23 cellular contexts compared by ENCODE assay signal in genomic region chr3:124877617-124878016, GRCh38. TPM values are rescaled to one million over a fixed set of nuclear protein-coding genes. Genes with fewer than 3 reads are reported as not detected.
DNase-seq lines count a peak whose midpoint lies in the region; ATAC-seq and TF ChIP-seq lines count a peak whose summit lies in the region.
"Had no signal": no experiment of that assay in that cellular context is flagged by ENCODE, and none has a peak within 500 bp of the region (broad histone marks: within the 10 kb centered on the region; RNA-seq: fewer than 3 reads in every experiment).

No MANE protein-coding gene starts in this region.

- POLR2A ChIA-PET in HCT116 (lab: Charles Lee) = interaction anchor here (1.4 kb wide), 1 partner anchor 65 kb away, joined by 3 read pairs; no protein-coding TSS in a partner anchor
- POLR2A ChIA-PET in activated CD4-positive, alpha-beta memory T cell treated with anti-CD3 and anti-CD28 coated beads, Interleukin-2, amount 10 ng/mL, durations not matched to agents 7 days and 5 days (lab: Charles Lee) = no interaction called here
- POLR2A ChIA-PET in CD4-positive, alpha-beta T cell (lab: Charles Lee) = no interaction called here

- peak overlapping the region; percentile 83 for H2BK120ac ChIP-seq in mesenchymal stem cell (ENCODE audit: low read depth, low read length)

- ATAC-seq in HCT116 = no peak
- no peak for ATAC-seq in CD4-positive, alpha-beta T cell (ENCODE audit: poor library complexity)
- ATAC-seq: GM12878 had no signal

- H3K9me3 ChIP-seq in HCT116 (ENCODE audit: control insufficient read depth in 1 of 2, insufficient read depth in 1 of 2, low read depth in 1 of 2, low read length in 2 of 2) = no peaks in the 10 kb centered on the region
- no peaks in the 10 kb centered on the region for H3K9me3 ChIP-seq in ascending aorta
- H3K9me3 ChIP-seq in mesenchymal stem cell (ENCODE audit: control insufficient read depth, low read length) = no peaks in the 10 kb centered on the region
- no peaks in the 10 kb centered on the region for H3K9me3 ChIP-seq in subcutaneous abdominal adipose tissue (ENCODE audit: control insufficient read depth in 5 of 5, low read length in 5 of 5)
- H3K9me3 ChIP-seq in CD4-positive, alpha-beta T cell (ENCODE audit: control insufficient read depth, low read length) = no peaks in the 10 kb centered on the region
- H3K9me3 ChIP-seq: neutrophil, right lobe of liver had no signal

- H2BK12ac ChIP-seq in mesenchymal stem cell (ENCODE audit: low read length in 2 of 2) = peak overlapping the region; percentile 72 to 77

- DNase-seq in HCT116 (ENCODE audit: low read depth, low spot score) (no peak), ascending aorta (ENCODE audit: low spot score in 2 of 2) (peak in 1 of 2 donors; percentile 30), mesenchymal stem cell (no peak), KG1 (lab: John Stamatoyannopoulos, UW) (no peak)
- no peak for DNase-seq in activated CD4-positive, alpha-beta memory T cell treated with anti-CD3 and anti-CD28 coated beads, Interleukin-2, amount 10 ng/mL, durations not matched to agents 7 days and 5 days
- DNase-seq in stimulated activated CD8-positive, alpha-beta memory T cell treated with anti-CD3 and anti-CD28 coated beads, Interleukin-4, amount 100 ng/mL, for 48 hours = no peak
- DNase-seq in CD4-positive, alpha-beta T cell = no peak
- DNase-seq: activated CD4-positive, alpha-beta T cell treated with anti-CD3 and anti-CD28 coated beads for 48 hours; activated gamma-delta T cell treated with Interleukin-2 at 50 U/mL for 16 hours; anterior cingulate cortex; DMS 273 treated with DMSO at 0.1 percent for 48 hours; foreskin fibroblast; GDM1; NCI-H1417 treated with DMSO at 0.1 percent for 48 hours; right lobe of liver; stimulated activated CD4-positive, alpha-beta T cell treated with anti-CD3 and anti-CD28 coated beads, Interleukin-4, amount 100 ng/mL, for 1 hour; substantia nigra; SW 1271 had no signal

- H3K79me1 ChIP-seq in mesenchymal stem cell (replicated peaks; ENCODE audit: low read length, poor library complexity, severe bottlenecking) = peaks cover 6% of the 10 kb centered on the region

- no peak overlapping the region for H3K14ac ChIP-seq in mesenchymal stem cell (ENCODE audit: low read length in 2 of 2)

- H4K8ac ChIP-seq in mesenchymal stem cell (ENCODE audit: low read length) = peak overlapping the region; percentile 79

- CTCF ChIA-PET in HCT116 (lab: Charles Lee) = interaction anchor here (1.1 to 1.4 kb wide), 2 partner anchors 24 to 116 kb away, joined by 3 to 4 read pairs; no protein-coding TSS in a partner anchor
- CTCF ChIA-PET in activated CD4-positive, alpha-beta memory T cell treated with anti-CD3 and anti-CD28 coated beads, Interleukin-2, amount 10 ng/mL, durations not matched to agents 7 days and 5 days (lab: Charles Lee) = interaction anchor here (0.6 to 1.9 kb wide), 3 partner anchors 24 to 117 kb away, joined by 3 to 7 read pairs (median 4); no protein-coding TSS in a partner anchor
- CTCF ChIA-PET in CD4-positive, alpha-beta T cell (lab: Charles Lee) = no interaction called here

- H3K4me2 ChIP-seq in HCT116 (ENCODE audit: low read length) = peak overlapping the region; percentile 69
- no peak overlapping the region for H3K4me2 ChIP-seq in mesenchymal stem cell (ENCODE audit: low read length, poor library complexity, severe bottlenecking)

- H3K9me2 ChIP-seq in HCT116 (ENCODE audit: insufficient read depth) = no peaks in the 10 kb centered on the region

- H3K27ac Mint-ChIP-seq in activated CD4-positive, alpha-beta memory T cell treated with anti-CD3 and anti-CD28 coated beads, Interleukin-2, amount 10 ng/mL, durations not matched to agents 7 days and 5 days = no peak overlapping the region
- H3K27ac Mint-ChIP-seq in CD4-positive, alpha-beta T cell = no peak overlapping the region

- peak overlapping the region; percentile 38 for H2BK15ac ChIP-seq in mesenchymal stem cell (ENCODE audit: low read depth, poor library complexity, severe bottlenecking)

- peaks cover 19% of the 10 kb centered on the region for H3K79me2 ChIP-seq in HCT116 (ENCODE audit: insufficient read depth, low read length)

- no peaks in the 10 kb centered on the region for H4K20me1 ChIP-seq in HCT116 (ENCODE audit: insufficient read depth)

- H3K27ac ChIP-seq in HCT116 (ENCODE audit: low read depth, low read length) (peak overlapping the region; percentile 73; the same call in 1 of the 2 replicates), ascending aorta (peak overlapping the region; percentile 91 to 97), mesenchymal stem cell (ENCODE audit: low read length, poor library complexity, severe bottlenecking) (peak overlapping the region; percentile 99), subcutaneous abdominal adipose tissue (ENCODE audit: low read depth, low read length) (peak overlapping the region; percentile 90)
- H3K27ac ChIP-seq in CD4-positive, alpha-beta T cell (ENCODE audit: low read depth, low read length) = no peak overlapping the region
- H3K27ac ChIP-seq: neutrophil had no signal

- H3K4me3 ChIP-seq in HCT116 (replicated peaks in 1 of 2; ENCODE audit: low read depth in 1 of 2, low read length in 2 of 2) (no peak overlapping the region), ascending aorta (no peak overlapping the region), mesenchymal stem cell (ENCODE audit: insufficient read depth in 1 of 2, low read depth in 1 of 2, low read length in 2 of 2) (no peak overlapping the region), subcutaneous abdominal adipose tissue (ENCODE audit: low read depth in 1 of 5, low read length in 5 of 5) (no peak overlapping the region)
- H3K4me3 ChIP-seq: GM12878, right lobe of liver had no signal

- H3K27me3 ChIP-seq in HCT116 (ENCODE audit: insufficient read depth, low read length) = no peaks in the 10 kb centered on the region
- H3K27me3 ChIP-seq in ascending aorta = no peaks in the 10 kb centered on the region
- H3K27me3 ChIP-seq in mesenchymal stem cell (ENCODE audit: control insufficient read depth in 1 of 2, insufficient read depth in 1 of 2, low read length in 2 of 2) = no peaks in the 10 kb centered on the region
- H3K27me3 ChIP-seq in subcutaneous abdominal adipose tissue (ENCODE audit: control insufficient read depth in 5 of 5, insufficient read depth in 4 of 5, low read length in 5 of 5) = no peaks in the 10 kb centered on the region
- H3K27me3 ChIP-seq in CD4-positive, alpha-beta T cell (ENCODE audit: control insufficient read depth, insufficient read depth, low read length) = no peaks in the 10 kb centered on the region
- H3K27me3 ChIP-seq: right lobe of liver had no signal

- H3K4me3 Mint-ChIP-seq in activated CD4-positive, alpha-beta memory T cell treated with anti-CD3 and anti-CD28 coated beads, Interleukin-2, amount 10 ng/mL, durations not matched to agents 7 days and 5 days = no peak overlapping the region
- H3K4me3 Mint-ChIP-seq in CD4-positive, alpha-beta T cell = no peak overlapping the region

- peaks cover 66 to 73% of the 10 kb centered on the region in 2 experiments for H3K4me1 ChIP-seq in HCT116 (ENCODE audit: control insufficient read depth in 1 of 2, insufficient read depth in 2 of 2, low read length in 2 of 2)
- peaks cover 20 to 55% of the 10 kb centered on the region in 2 donors for H3K4me1 ChIP-seq in ascending aorta
- peaks cover 25% of the 10 kb centered on the region for H3K4me1 ChIP-seq in mesenchymal stem cell (ENCODE audit: control insufficient read depth, insufficient read depth, low read depth, low read length)
- peaks cover 16 to 74% (median 63%) of the 10 kb centered on the region in 5 donors for H3K4me1 ChIP-seq in subcutaneous abdominal adipose tissue (ENCODE audit: control insufficient read depth in 5 of 5, insufficient read depth in 5 of 5, low read length in 5 of 5)

- H3K23ac ChIP-seq in mesenchymal stem cell (ENCODE audit: low read length in 2 of 2) = no peak overlapping the region

- TF ChIP-seq RAD21 in HCT116 (IDR thresholded peaks at IDR 0.05; ENCODE audit: low read depth) = no peak

- peak overlapping the region; percentile 83 to 96 for H3K18ac ChIP-seq in mesenchymal stem cell (ENCODE audit: low read depth in 1 of 2, low read length in 2 of 2)

- WGBS in mesenchymal stem cell = 90% methylated on average over 3 of the region's 3 CpGs

- BruUV-seq in HCT116 (replicated peaks; lab: Mats Ljungman, UMichigan) = no TSS peak

- H3K36me3 ChIP-seq in HCT116 (ENCODE audit: control insufficient read depth in 1 of 2, insufficient read depth in 2 of 2, low read length in 2 of 2) = no peaks in the 10 kb centered on the region
- H3K36me3 ChIP-seq in ascending aorta = peaks cover 0 to 3% of the 10 kb centered on the region in 2 donors
- H3K36me3 ChIP-seq in mesenchymal stem cell (ENCODE audit: control insufficient read depth in 1 of 2, insufficient read depth in 2 of 2, low read depth in 1 of 2, low read length in 2 of 2) = peaks cover 0 to 11% of the 10 kb centered on the region in 2 experiments
- H3K36me3 ChIP-seq in subcutaneous abdominal adipose tissue (ENCODE audit: control insufficient read depth in 5 of 5, insufficient read depth in 5 of 5, low read length in 5 of 5) = peaks cover 0 to 8% (median under 1%) of the 10 kb centered on the region in 5 donors
- H3K36me3 ChIP-seq: neutrophil had no signal

- no peak for TF ChIP-seq POLR2A in HCT116 (IDR thresholded peaks at IDR 0.05; ENCODE audit: borderline replicate concordance, extremely low read depth, insufficient read depth, insufficient read length)

- H3K4ac ChIP-seq in mesenchymal stem cell (ENCODE audit: low read depth in 1 of 2, low read length in 2 of 2) = peak overlapping the region; percentile 79 to 96

- peak overlapping the region; percentile 93 for H2BK5ac ChIP-seq in mesenchymal stem cell (ENCODE audit: low read depth, low read length, poor library complexity, severe bottlenecking)

- peak overlapping the region; percentile 100 for H2AK5ac ChIP-seq in mesenchymal stem cell (ENCODE audit: low read length, severe bottlenecking)

- no peak overlapping the region for H2AFZ ChIP-seq in HCT116 (ENCODE audit: low read depth, low read length, poor library complexity, severe bottlenecking)
- H2AFZ ChIP-seq in mesenchymal stem cell (ENCODE audit: low read depth, low read length) = no peak overlapping the region

- peaks cover 12% of the 10 kb centered on the region for H3K4me1 Mint-ChIP-seq in activated CD4-positive, alpha-beta memory T cell treated with anti-CD3 and anti-CD28 coated beads, Interleukin-2, amount 10 ng/mL, durations not matched to agents 7 days and 5 days
- H3K4me1 Mint-ChIP-seq in CD4-positive, alpha-beta T cell (ENCODE audit: low read depth) = peaks cover 10% of the 10 kb centered on the region

- no peak for TF ChIP-seq CTCF in HCT116 (IDR thresholded peaks at IDR 0.05 in 2 of 3, conservative IDR thresholded peaks at IDR 0.05 in 1 of 3; ENCODE audit: borderline replicate concordance in 1 of 3, insufficient read depth in 1 of 3, low read depth in 2 of 3, low read length in 2 of 3)
- TF ChIP-seq CTCF in ascending aorta (IDR thresholded peaks at IDR 0.05) = no peak
- TF ChIP-seq CTCF in CD4-positive, alpha-beta T cell (IDR thresholded peaks at IDR 0.05) = no peak

- H3K9me3 Mint-ChIP-seq in activated CD4-positive, alpha-beta memory T cell treated with anti-CD3 and anti-CD28 coated beads, Interleukin-2, amount 10 ng/mL, durations not matched to agents 7 days and 5 days = no peaks in the 10 kb centered on the region
- H3K9me3 Mint-ChIP-seq in CD4-positive, alpha-beta T cell = no peaks in the 10 kb centered on the region

- no peaks in the 10 kb centered on the region for H3K36me3 Mint-ChIP-seq in activated CD4-positive, alpha-beta memory T cell treated with anti-CD3 and anti-CD28 coated beads, Interleukin-2, amount 10 ng/mL, durations not matched to agents 7 days and 5 days (ENCODE audit: low read depth)
- no peaks in the 10 kb centered on the region for H3K36me3 Mint-ChIP-seq in CD4-positive, alpha-beta T cell (ENCODE audit: low read depth)

- 0 out of 2 replicates have a peak overlapping the region, but pooled peaks have one; percentile 21 for H3K9ac ChIP-seq in HCT116 (ENCODE audit: low read length)
- H3K9ac ChIP-seq in mesenchymal stem cell (ENCODE audit: low read length) = peak overlapping the region; percentile 44
- H3K9ac ChIP-seq in subcutaneous abdominal adipose tissue (ENCODE audit: low read length in 5 of 5) = no peak overlapping the region

- peak overlapping the region; percentile 90 for H4K91ac ChIP-seq in mesenchymal stem cell (ENCODE audit: low read length)

- RAD21 ChIA-PET in HCT116 (lab: Charles Lee; ENCODE audit: low non-redundant PET in 1 of 2, low total read pairs in 2 of 2, uncharacterized antibody in 2 of 2, unreplicated experiment in 2 of 2) = no interaction called here

- intact Hi-C loops in HCT116 (cut with micrococcal nuclease) = loop anchor here (2.0 kb wide), 2 partner anchors 43 to 65 kb away; no protein-coding TSS in a partner anchor
- intact Hi-C loops in ascending aorta (cut with DNase I) = loop anchor here (2.0 kb wide), 1 partner anchor 43 kb away; no protein-coding TSS in a partner anchor
- intact Hi-C loops in CD4-positive, alpha-beta T cell (cut with DNase I, micrococcal nuclease) = no loop called here

- H3K27me3 Mint-ChIP-seq in activated CD4-positive, alpha-beta memory T cell treated with anti-CD3 and anti-CD28 coated beads, Interleukin-2, amount 10 ng/mL, durations not matched to agents 7 days and 5 days = peaks cover 35% of the 10 kb centered on the region
- peaks cover 37% of the 10 kb centered on the region for H3K27me3 Mint-ChIP-seq in CD4-positive, alpha-beta T cell

RNA-seq across cellular contexts. Expression of gene ITGB5, which starts 9.5 kb away (rescaled TPM):
- total RNA-seq in HCT116 (2021; ENCODE audit: unreplicated experiment) (77.8 TPM), ascending aorta (595 TPM)
- polyA plus RNA-seq in HCT116 (2012) = 96.5 and 115 TPM in 2 replicates
- 478 TPM for polyA plus RNA-seq in mesenchymal stem cell (2013, experiment 1 of 2)
- polyA plus RNA-seq in mesenchymal stem cell (2013, experiment 2 of 2) = 472 TPM
- total RNA-seq in activated CD4-positive, alpha-beta memory T cell treated with anti-CD3 and anti-CD28 coated beads, Interleukin-2, amount 10 ng/mL, durations not matched to agents 7 days and 5 days = under 1 TPM; 0.05 to 0.40 TPM
- under 1 TPM; 0.47 to 0.85 TPM for total RNA-seq in CD4-positive, alpha-beta T cell

RNA-seq across cellular contexts. Expression of gene MUC13, which starts 56.9 kb away (rescaled TPM):
- total RNA-seq in HCT116 (2021; ENCODE audit: unreplicated experiment) (0.44 TPM), ascending aorta (not detected)
- polyA plus RNA-seq in HCT116 (2012) = 0.22 and 0.29 TPM in 2 replicates
- polyA plus RNA-seq in mesenchymal stem cell (2013, experiment 1 of 2) = not detected
- polyA plus RNA-seq in mesenchymal stem cell (2013, experiment 2 of 2) = not detected
- total RNA-seq in activated CD4-positive, alpha-beta memory T cell treated with anti-CD3 and anti-CD28 coated beads, Interleukin-2, amount 10 ng/mL, durations not matched to agents 7 days and 5 days = not detected
- under 1 TPM in 1 of 2 experiments, not detected in 1; 0.47 TPM for total RNA-seq in CD4-positive, alpha-beta T cell
- total RNA-seq: RPMI7951 had no signal
- polyA plus RNA-seq: BJ had no signal

Comparison
In these comparisons a context has a peak if more than half of its experiments do, and no peak if none do; other contexts are left out.
1. H3K9ac ChIP-seq: peak in HCT116 (single experiment) and mesenchymal stem cell (single experiment); none in subcutaneous abdominal adipose tissue (0 of 5).
2. RNA of gene ITGB5, which starts 9.5 kb away (total RNA-seq): 595 TPM in ascending aorta (single experiment) and 77.8 TPM in HCT116 (single experiment); 0.47 to 0.85 TPM in CD4-positive, alpha-beta T cell and 0.05 to 0.40 TPM in activated CD4-positive, alpha-beta memory T cell treated with anti-CD3 and anti-CD28 coated beads, Interleukin-2, amount 10 ng/mL, durations not matched to agents 7 days and 5 days; every median in the first group is over 10 times any median in the second.
3. intact Hi-C loops: an anchor here in HCT116 (2.0 kb wide) and ascending aorta (2.0 kb wide); none called in CD4-positive, alpha-beta T cell.